Comparison of ENCODE assay signal across 23 cellular contexts in the genomic region with DNA sequence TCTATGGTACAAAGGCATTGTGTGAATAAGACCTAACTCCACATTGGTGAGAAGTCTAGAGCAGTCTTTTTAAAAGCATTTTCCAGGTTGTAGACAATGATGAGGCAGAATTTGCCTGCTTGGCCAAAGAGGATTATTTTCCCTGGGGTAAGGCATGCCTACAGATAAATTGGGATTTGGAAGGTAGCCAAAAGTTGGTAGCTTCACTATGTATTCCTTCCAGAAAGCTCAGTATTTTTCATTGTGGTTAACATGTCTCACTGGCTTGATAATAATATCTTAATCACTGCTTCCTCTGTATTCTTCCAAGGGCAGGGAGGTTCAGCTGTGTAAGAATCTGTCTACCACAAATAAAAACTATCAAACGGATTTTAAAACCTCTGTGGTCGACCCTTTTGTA.
DNase-seq lines count a peak whose midpoint lies in the region; ATAC-seq, FAIRE-seq and TF ChIP-seq lines count a peak whose summit lies in the region.
"Had no signal": no experiment of that assay in that cellular context is flagged by ENCODE, and none has a peak within 500 bp of the region (broad histone marks: within the 10 kb centered on the region; RNA-seq: fewer than 3 reads in every experiment).

No MANE protein-coding gene starts in this region.

- POLR2A ChIA-PET in MCF 10A (lab: Yijun Ruan, JAX) = no interaction called here

- H3K36me3 ChIP-seq in mammary epithelial cell (ENCODE audit: insufficient read depth, low read length) = no peaks in the 10 kb centered on the region
- H3K36me3 ChIP-seq in bronchial epithelial cell (ENCODE audit: control insufficient read depth, insufficient read depth, low read length) = no peaks in the 10 kb centered on the region
- no peaks in the 10 kb centered on the region for H3K36me3 ChIP-seq in MM.1S (replicated peaks; ENCODE audit: insufficient read depth, low read length)
- H3K36me3 ChIP-seq: BLaER1, SJCRH30 had no signal

- H3K36me3 Mint-ChIP-seq in MCF 10A (ENCODE audit: insufficient read depth, unreplicated experiment) (no peaks in the 10 kb centered on the region), HFFc6 (ENCODE audit: low read depth) (peaks cover 7% of the 10 kb centered on the region; the same call in 1 of the 2 replicates)
- H3K36me3 Mint-ChIP-seq: CD8-positive, alpha-beta T cell had no signal

- H3K4me1 ChIP-seq in mammary epithelial cell (ENCODE audit: insufficient read depth, low read length) (peaks cover 3% of the 10 kb centered on the region), MM.1S (ENCODE audit: low read length) (no peaks in the 10 kb centered on the region)
- H3K4me1 ChIP-seq: BLaER1, SJCRH30 had no signal

- peaks cover 4% of the 10 kb centered on the region for H3K9me3 ChIP-seq in mammary epithelial cell (replicated peaks; ENCODE audit: insufficient read depth, low read length)
- no peaks in the 10 kb centered on the region for H3K9me3 ChIP-seq in MM.1S (replicated peaks; ENCODE audit: insufficient read depth, low read length)

- no peaks in the 10 kb centered on the region for H3K9me2 ChIP-seq in MM.1S (replicated peaks; ENCODE audit: insufficient read depth, low read length)

- dilution Hi-C loops in mammary epithelial cell (cut with HindIII; ENCODE audit: low sequenced_read_pairs) = no loop called here

- WGBS in mammary epithelial cell (ENCODE audit: low coverage, missing lambda C conversion rate) = 6% methylated on average over 2 of the region's 2 CpGs

- H3K27ac ChIP-seq in mammary epithelial cell (ENCODE audit: insufficient read depth, low read depth, low read length) = no peak overlapping the region
- H3K27ac ChIP-seq in MM.1S (ENCODE audit: low read length) = no peak overlapping the region
- H3K27ac ChIP-seq: BLaER1, RWPE1, SJCRH30 had no signal

- H3K4me2 ChIP-seq in mammary epithelial cell (ENCODE audit: insufficient read depth, low read depth, low read length) (no peak overlapping the region), MM.1S (ENCODE audit: low read depth, low read length) (no peak overlapping the region)
- H3K4me2 ChIP-seq: BLaER1 had no signal

- no peaks in the 10 kb centered on the region for H3K27me3 ChIP-seq in mammary epithelial cell (ENCODE audit: insufficient read depth, low read length)
- no peaks in the 10 kb centered on the region for H3K27me3 ChIP-seq in bronchial epithelial cell (ENCODE audit: control insufficient read depth, insufficient read depth, low read length)
- H3K27me3 ChIP-seq in MM.1S (replicated peaks; ENCODE audit: insufficient read depth, low read length) = no peaks in the 10 kb centered on the region
- H3K27me3 ChIP-seq: BLaER1, SJCRH30 had no signal

- no peak overlapping the region for H3K4me3 Mint-ChIP-seq in MCF 10A (ENCODE audit: unreplicated experiment)
- H3K4me3 Mint-ChIP-seq in HFFc6 = no peak overlapping the region
- H3K4me3 Mint-ChIP-seq: CD8-positive, alpha-beta T cell; IgD-negative memory B cell had no signal

- intact Hi-C loops in mammary epithelial cell (cut with micrococcal nuclease) (no loop called here), MCF 10A (cut with micrococcal nuclease) (no loop called here)

- no peaks in the 10 kb centered on the region for H3F3A ChIP-seq in MM.1S (ENCODE audit: insufficient read depth, low read length)

- CTCF ChIA-PET in mammary epithelial cell (lab: Charles Lee; ENCODE audit: low non-redundant PET) = no interaction called here
- CTCF ChIA-PET in MCF 10A (lab: Yijun Ruan, JAX) = no interaction called here

- TF ChIP-seq CTCF in mammary epithelial cell (conservative IDR thresholded peaks at IDR 0.05 in 1 of 2, IDR thresholded peaks at IDR 0.05 in 1 of 2; ENCODE audit: extremely low read depth in 1 of 2, insufficient read depth in 1 of 2, low read depth in 1 of 2, low read length in 2 of 2) (no peak), MCF 10A (IDR thresholded peaks at IDR 0.05; ENCODE audit: unreplicated experiment) (no peak), bronchial epithelial cell (IDR thresholded peaks at IDR 0.05; ENCODE audit: insufficient read depth, low read length, severe bottlenecking) (no peak), MM.1S (IDR thresholded peaks at IDR 0.05; ENCODE audit: low read length) (no peak), HFFc6 (IDR thresholded peaks at IDR 0.05) (no peak)

- H4K20me1 ChIP-seq in mammary epithelial cell (ENCODE audit: insufficient read depth, low read length) (no peaks in the 10 kb centered on the region), MM.1S (ENCODE audit: insufficient read depth, low read length) (no peaks in the 10 kb centered on the region)
- H4K20me1 ChIP-seq: BLaER1 had no signal

- no peak overlapping the region for H3K4me3 ChIP-seq in mammary epithelial cell (replicated peaks in 1 of 3; ENCODE audit: insufficient read depth in 1 of 3, low read depth in 2 of 3, low read length in 3 of 3)
- H3K4me3 ChIP-seq in bronchial epithelial cell (ENCODE audit: low read depth, low read length) = no peak overlapping the region
- no peak overlapping the region for H3K4me3 ChIP-seq in MM.1S (ENCODE audit: low read length)
- H3K4me3 ChIP-seq: BLaER1, SJCRH30 had no signal

- no peak for FAIRE-seq in bronchial epithelial cell (lab: Jason Lieb, UNC)
- FAIRE-seq: HTR-8/SVneo had no signal

- ATAC-seq in GM21526 (IDR thresholded peaks at IDR 0.05; ENCODE audit: low FRiP score, unreplicated experiment) = no peak
- ATAC-seq: CD8-positive, alpha-beta T cell had no signal

- no peak overlapping the region for H3K9ac ChIP-seq in mammary epithelial cell (ENCODE audit: insufficient read depth, low read length)
- no peak overlapping the region for H3K9ac ChIP-seq in MM.1S (ENCODE audit: low read length)
- H3K9ac ChIP-seq: BLaER1 had no signal

- H3K79me2 ChIP-seq in mammary epithelial cell (ENCODE audit: insufficient read depth, low read length) (no peaks in the 10 kb centered on the region), MM.1S (ENCODE audit: low read length) (no peaks in the 10 kb centered on the region)

- H3K4me1 Mint-ChIP-seq in MCF 10A (ENCODE audit: insufficient read depth, unreplicated experiment) (no peaks in the 10 kb centered on the region), HFFc6 (ENCODE audit: low read depth) (no peaks in the 10 kb centered on the region)
- H3K4me1 Mint-ChIP-seq: IgD-negative memory B cell had no signal

- H3K27ac Mint-ChIP-seq in MCF 10A (ENCODE audit: low read depth, unreplicated experiment) (no peak overlapping the region), HFFc6 (no peak overlapping the region)
- H3K27ac Mint-ChIP-seq: CD8-positive, alpha-beta T cell; IgD-negative memory B cell had no signal

- in situ Hi-C loops in mammary epithelial cell (cut with MboI; ENCODE audit: low sequenced_read_pairs in 2 of 2) = no loop called here

- no peaks in the 10 kb centered on the region for H3K27me3 Mint-ChIP-seq in MCF 10A (ENCODE audit: insufficient read depth, unreplicated experiment)
- no peaks in the 10 kb centered on the region for H3K27me3 Mint-ChIP-seq in HFFc6 (ENCODE audit: insufficient read depth)
- H3K27me3 Mint-ChIP-seq: IgD-negative memory B cell had no signal

- DNase-seq in mammary epithelial cell = peak; percentile 23
- DNase-seq in MCF 10A (ENCODE audit: unreplicated experiment) = no peak
- DNase-seq in NCI-H82 treated with DMSO at 0.1 percent for 48 hours (lab: John Stamatoyannopoulos, UW; ENCODE audit: unreplicated experiment) = peak; percentile 41
- peak; percentile 22 for DNase-seq in bronchial epithelial cell (ENCODE audit: low read depth)
- DNase-seq in MM.1S = no peak
- DNase-seq in amygdala (lab: John Stamatoyannopoulos, UW) = no peak
- no peak for DNase-seq in HFFc6
- DNase-seq: CD8-positive, alpha-beta T cell; DMS79 treated with DMSO at 0.1 percent for 48 hours; GF-D8; H7; Kasumi-1; NCI-H1436; NCI-H2081; NCI-H345; NCI-H69; OCI-M1 had no signal

- H3K9me3 Mint-ChIP-seq in MCF 10A (ENCODE audit: unreplicated experiment) (peaks cover 18% of the 10 kb centered on the region), HFFc6 (peaks cover 31% of the 10 kb centered on the region)

- H2AFZ ChIP-seq in mammary epithelial cell (ENCODE audit: low read depth, low read length) (no peak overlapping the region), MM.1S (ENCODE audit: low read length) (no peak overlapping the region)

- BruUV-seq in mammary epithelial cell (replicated peaks; lab: Mats Ljungman, UMichigan) (no TSS peak), MCF 10A (replicated peaks; lab: Mats Ljungman, UMichigan) (no TSS peak)

Comparison
In these comparisons a context has a peak if more than half of its experiments do, and no peak if none do; other contexts are left out.
1. DNase-seq: peak in mammary epithelial cell (single experiment), NCI-H82 treated with DMSO at 0.1 percent for 48 hours (single experiment) and bronchial epithelial cell (single experiment); none in MCF 10A (single experiment), MM.1S (single experiment), amygdala (0 of 56) and HFFc6 (single experiment).